Comparison of ENCODE assay signal across 37 cellular contexts in genomic region chr7:155574556-155574955, GRCh38. TPM values are rescaled to one million over a fixed set of nuclear protein-coding genes. Genes with fewer than 3 reads are reported as not detected.
"Had no signal": no experiment of that assay in that cellular context is flagged by ENCODE, and none has a peak within 500 bp of the region (broad histone marks: within the 10 kb centered on the region; RNA-seq: fewer than 3 reads in every experiment).

No MANE protein-coding gene starts in this region.

- H3K9me3 Mint-ChIP-seq: activated CD4-positive, alpha-beta memory T cell treated with anti-CD3 and anti-CD28 coated beads for 36 hours; activated CD4-positive, alpha-beta T cell treated with anti-CD3 and anti-CD28 coated beads, Interleukin-2, amount 10 ng/mL, durations not matched to agents 24 days and 14 days; activated T-cell treated with anti-CD3 and anti-CD28 coated beads, Interleukin-2, amount 50 U/mL, for 24 hours; activated T-cell treated with anti-CD3 and anti-CD28 coated beads, Interleukin-2, amount 50 U/mL, for 72 hours had no signal

- H3K4me3 ChIP-seq: colonic mucosa, esophagus squamous epithelium, gastroesophageal sphincter had no signal

- H3K36me3 Mint-ChIP-seq: activated CD4-positive, alpha-beta memory T cell treated with anti-CD3 and anti-CD28 coated beads for 36 hours; activated CD8-positive, alpha-beta memory T cell treated with anti-CD3 and anti-CD28 coated beads, Interleukin-2, amount 10 ng/mL, durations not matched to agents 7 days and 5 days; activated naive CD8-positive, alpha-beta T cell had no signal

- H3K9me3 ChIP-seq: colonic mucosa, esophagus squamous epithelium, gastroesophageal sphincter had no signal

- ATAC-seq: activated CD4-positive, alpha-beta T cell treated with anti-CD3 and anti-CD28 coated beads for 36 hours; activated CD8-positive, alpha-beta memory T cell treated with anti-CD3 and anti-CD28 coated beads, Interleukin-2, amount 10 ng/mL, durations not matched to agents 7 days and 5 days; activated CD8-positive, alpha-beta T cell treated with anti-CD3 and anti-CD28 coated beads, Interleukin-2, amount 10 ng/mL, durations not matched to agents 7 days and 5 days; activated T-cell treated with anti-CD3 and anti-CD28 coated beads, Interleukin-2, amount 50 U/mL, for 72 hours; gastroesophageal sphincter had no signal

- H3K27ac Mint-ChIP-seq: activated CD4-positive, alpha-beta memory T cell treated with anti-CD3 and anti-CD28 coated beads for 36 hours; activated CD4-positive, alpha-beta T cell treated with anti-CD3 and anti-CD28 coated beads for 36 hours; activated CD4-positive, alpha-beta T cell treated with anti-CD3 and anti-CD28 coated beads, Interleukin-2, amount 10 ng/mL, durations not matched to agents 24 days and 14 days; activated CD8-positive, alpha-beta memory T cell treated with anti-CD3 and anti-CD28 coated beads, Interleukin-2, amount 10 ng/mL, durations not matched to agents 7 days and 5 days; activated CD8-positive, alpha-beta T cell treated with anti-CD3 and anti-CD28 coated beads, Interleukin-2, amount 10 ng/mL, durations not matched to agents 7 days and 5 days; activated naive CD8-positive, alpha-beta T cell; activated T-cell treated with anti-CD3 and anti-CD28 coated beads, Interleukin-2, amount 50 U/mL, for 24 hours; activated T-cell treated with anti-CD3 and anti-CD28 coated beads, Interleukin-2, amount 50 U/mL, for 72 hours had no signal

- H3K4me3 Mint-ChIP-seq: activated CD4-positive, alpha-beta memory T cell treated with anti-CD3 and anti-CD28 coated beads for 36 hours; activated CD4-positive, alpha-beta T cell treated with anti-CD3 and anti-CD28 coated beads for 36 hours; activated CD4-positive, alpha-beta T cell treated with anti-CD3 and anti-CD28 coated beads, Interleukin-2, amount 10 ng/mL, durations not matched to agents 24 days and 14 days; activated CD8-positive, alpha-beta memory T cell treated with anti-CD3 and anti-CD28 coated beads, Interleukin-2, amount 10 ng/mL, durations not matched to agents 7 days and 5 days; activated CD8-positive, alpha-beta T cell treated with anti-CD3 and anti-CD28 coated beads, Interleukin-2, amount 10 ng/mL, durations not matched to agents 7 days and 5 days; activated naive CD8-positive, alpha-beta T cell; activated T-cell treated with anti-CD3 and anti-CD28 coated beads, Interleukin-2, amount 50 U/mL, for 24 hours; activated T-cell treated with anti-CD3 and anti-CD28 coated beads, Interleukin-2, amount 50 U/mL, for 72 hours had no signal

- H3K27me3 ChIP-seq: brain microvascular endothelial cell, colonic mucosa had no signal

- DNase-seq: activated CD4-positive, alpha-beta memory T cell treated with anti-CD3 and anti-CD28 coated beads for 36 hours; activated CD4-positive, alpha-beta T cell treated with anti-CD3 and anti-CD28 coated beads for 36 hours; activated CD4-positive, alpha-beta T cell treated with anti-CD3 and anti-CD28 coated beads, Interleukin-2, amount 10 ng/mL, durations not matched to agents 24 days and 14 days; activated CD4-positive, CD25-positive, alpha-beta regulatory T cell; activated CD4-positive, CD25-positive, alpha-beta regulatory T cell treated with anti-CD3 and anti-CD28 coated beads, Interleukin-2, amount 50 U/mL, for 72 hours; activated CD8-positive, alpha-beta memory T cell treated with anti-CD3 and anti-CD28 coated beads, Interleukin-2, amount 10 ng/mL, durations not matched to agents 7 days and 5 days; activated CD8-positive, alpha-beta memory T cell treated with anti-CD3 and anti-CD28 coated beads, Interleukin-2, amount 50 U/mL, for 48 hours; activated CD8-positive, alpha-beta T cell treated with anti-CD3 and anti-CD28 coated beads, Interleukin-2, amount 10 ng/mL, durations not matched to agents 7 days and 5 days; activated gamma-delta T cell; activated naive CD4-positive, alpha-beta T cell; activated naive CD4-positive, alpha-beta T cell treated with anti-CD3 and anti-CD28 coated beads, Interleukin-2, amount 50 U/mL, for 16 hours; activated T-cell treated with anti-CD3 and anti-CD28 coated beads for 4 hours; activated T-cell treated with anti-CD3 and anti-CD28 coated beads, Interleukin-2, amount 50 U/mL, for 24 hours; activated T-cell treated with anti-CD3 and anti-CD28 coated beads, Interleukin-2, amount 50 U/mL, for 72 hours; amniotic stem cell; anterior cingulate cortex; brain microvascular endothelial cell; caudate nucleus; colonic mucosa; effector CD8-positive, alpha-beta T cell; esophagus squamous epithelium; foreskin melanocyte; T-helper 2 cell had no signal

- H3K36me3 ChIP-seq: brain microvascular endothelial cell, colonic mucosa, esophagus squamous epithelium, gastroesophageal sphincter had no signal

- H3K27me3 Mint-ChIP-seq: activated CD8-positive, alpha-beta memory T cell treated with anti-CD3 and anti-CD28 coated beads, Interleukin-2, amount 10 ng/mL, durations not matched to agents 7 days and 5 days had no signal

- H3K27ac ChIP-seq: brain microvascular endothelial cell, colonic mucosa, epithelial cell of prostate, esophagus squamous epithelium, gastroesophageal sphincter had no signal

- H3K4me1 ChIP-seq: colonic mucosa, gastroesophageal sphincter had no signal

RNA-seq across cellular contexts. Expression of gene CNPY1, which starts 28.2 kb away (rescaled TPM):
- total RNA-seq: activated CD4-positive, alpha-beta memory T cell treated with anti-CD3 and anti-CD28 coated beads for 36 hours; activated CD4-positive, alpha-beta T cell treated with anti-CD3 and anti-CD28 coated beads for 36 hours; activated CD4-positive, alpha-beta T cell treated with anti-CD3 and anti-CD28 coated beads, Interleukin-2, amount 10 ng/mL, durations not matched to agents 24 days and 14 days; activated CD8-positive, alpha-beta memory T cell treated with anti-CD3 and anti-CD28 coated beads for 36 hours; activated CD8-positive, alpha-beta memory T cell treated with anti-CD3 and anti-CD28 coated beads, Interleukin-2, amount 10 ng/mL, durations not matched to agents 7 days and 5 days; activated CD8-positive, alpha-beta T cell treated with anti-CD3 and anti-CD28 coated beads, Interleukin-2, amount 10 ng/mL, durations not matched to agents 7 days and 5 days; activated T-cell treated with anti-CD3 and anti-CD28 coated beads, Interleukin-2, amount 50 U/mL, for 72 hours; astrocyte; bronchial epithelial cell; colonic mucosa; dermis microvascular lymphatic vessel endothelial cell; endothelial cell of umbilical vein; esophagus squamous epithelium; fibroblast of lung; fibroblast of villous mesenchyme; gastroesophageal sphincter; glomerular endothelial cell; T-helper 1 cell treated with Interleukin-12 subunit alpha and Interleukin-12 subunit beta and Interleukin-4 antibody, amounts not matched to agents 30 ng/mL and 1 ng/mL, for 36 hours had no signal
- polyA plus RNA-seq: adipose tissue, endothelial cell of umbilical vein, esophagus, fibroblast of lung had no signal
